Comparison of ENCODE assay signal across 18 cellular contexts in genomic region chr11:128963744-128964340, GRCh38. TPM values are rescaled to one million over a fixed set of nuclear protein-coding genes. Genes with fewer than 3 reads are reported as not detected.
A peak's percentile ranks its signal among the peaks of the same experiment; 100 is the strongest.
DNase-seq lines count a peak whose midpoint lies in the region; ATAC-seq, FAIRE-seq and TF ChIP-seq lines count a peak whose summit lies in the region.
"Had no signal": no experiment of that assay in that cellular context is flagged by ENCODE, and none has a peak within 500 bp of the region (broad histone marks: within the 10 kb centered on the region; RNA-seq: fewer than 3 reads in every experiment).

No MANE protein-coding gene starts in this region.

- H3K27ac Mint-ChIP-seq in activated naive CD8-positive, alpha-beta T cell treated with anti-CD3 and anti-CD28 coated beads, Interleukin-2, amount 10 ng/mL, durations not matched to agents 7 days and 5 days = peak overlapping the region; percentile 32
- no peak overlapping the region for H3K27ac Mint-ChIP-seq in activated naive CD8-positive, alpha-beta T cell treated with anti-CD3 and anti-CD28 coated beads for 36 hours

- H3K9me3 Mint-ChIP-seq in activated naive CD8-positive, alpha-beta T cell treated with anti-CD3 and anti-CD28 coated beads, Interleukin-2, amount 10 ng/mL, durations not matched to agents 7 days and 5 days = peaks cover 2% of the 10 kb centered on the region
- H3K9me3 Mint-ChIP-seq in activated naive CD8-positive, alpha-beta T cell treated with anti-CD3 and anti-CD28 coated beads for 36 hours = no peaks in the 10 kb centered on the region

- H3K4me1 ChIP-seq in endothelial cell of umbilical vein (ENCODE audit: control insufficient read depth, extremely low read depth, insufficient read depth, low read length) = peaks cover 18% of the 10 kb centered on the region
- H3K4me1 ChIP-seq: testis had no signal

- peak overlapping the region; percentile 39 for H3K4me3 Mint-ChIP-seq in activated naive CD8-positive, alpha-beta T cell treated with anti-CD3 and anti-CD28 coated beads, Interleukin-2, amount 10 ng/mL, durations not matched to agents 7 days and 5 days
- no peak overlapping the region for H3K4me3 Mint-ChIP-seq in activated naive CD8-positive, alpha-beta T cell treated with anti-CD3 and anti-CD28 coated beads for 36 hours

- POLR2A ChIA-PET in activated naive CD8-positive, alpha-beta T cell treated with anti-CD3 and anti-CD28 coated beads, Interleukin-2, amount 10 ng/mL, durations not matched to agents 7 days and 5 days (lab: Charles Lee) = no interaction called here
- POLR2A ChIA-PET in endothelial cell of umbilical vein (lab: Charles Lee) = no interaction called here

- H3K36me3 Mint-ChIP-seq in activated naive CD8-positive, alpha-beta T cell treated with anti-CD3 and anti-CD28 coated beads, Interleukin-2, amount 10 ng/mL, durations not matched to agents 7 days and 5 days = no peaks in the 10 kb centered on the region
- H3K36me3 Mint-ChIP-seq in activated naive CD8-positive, alpha-beta T cell treated with anti-CD3 and anti-CD28 coated beads for 36 hours = no peaks in the 10 kb centered on the region

- H3K9ac ChIP-seq in endothelial cell of umbilical vein (replicated peaks; ENCODE audit: extremely low read depth, insufficient read depth, low read length) = no peak overlapping the region

- no TSS peak for BruUV-seq in endothelial cell of umbilical vein (replicated peaks; lab: Mats Ljungman, UMichigan)

- DNase-seq in activated naive CD8-positive, alpha-beta T cell treated with anti-CD3 and anti-CD28 coated beads, Interleukin-2, amount 10 ng/mL, durations not matched to agents 7 days and 5 days = no peak
- no peak for DNase-seq in activated naive CD8-positive, alpha-beta T cell treated with anti-CD3 and anti-CD28 coated beads for 36 hours
- DNase-seq in NCI-H2171 (lab: John Stamatoyannopoulos, UW) = peak; percentile 73
- no peak for DNase-seq in endothelial cell of umbilical vein (ENCODE audit: low read depth, low spot score)
- DNase-seq in T-helper 9 cell = no peak
- DNase-seq in NCI-H1048 (lab: John Stamatoyannopoulos, UW) = no peak
- no peak for DNase-seq in HCEC 1CT
- DNase-seq: activated CD4-positive, alpha-beta T cell treated with anti-CD3 and anti-CD28 coated beads for 1 hour; activated T-cell treated with anti-CD3 and anti-CD28 coated beads, Interleukin-2, amount 50 U/mL, for 48 hours; Calu3; cerebellar nuclear complex; effector memory CD4-positive, alpha-beta T cell; stimulated activated CD4-positive, alpha-beta T cell treated with anti-CD3 and anti-CD28 coated beads, Interleukin-2, amount 100 ng/mL, for 48 hours; testis had no signal

- no peak for TF ChIP-seq CTCF in endothelial cell of umbilical vein (IDR thresholded peaks at IDR 0.05; ENCODE audit: extremely low read depth in 1 of 2, insufficient read depth in 1 of 2, low read depth in 1 of 2, low read length in 2 of 2)

- no peak overlapping the region for H3K4me3 ChIP-seq in endothelial cell of umbilical vein (replicated peaks in 1 of 3; ENCODE audit: insufficient read depth in 1 of 3, low read depth in 1 of 3, low read length in 3 of 3)
- H3K4me3 ChIP-seq: K562, testis had no signal

- no peak overlapping the region for H2AFZ ChIP-seq in endothelial cell of umbilical vein (ENCODE audit: low read depth, low read length)

- no peaks in the 10 kb centered on the region for H3K9me3 ChIP-seq in endothelial cell of umbilical vein (replicated peaks; ENCODE audit: control insufficient read depth, insufficient read depth, low read length)
- H3K9me3 ChIP-seq: testis had no signal

- no peak overlapping the region for H3K27ac ChIP-seq in endothelial cell of umbilical vein (ENCODE audit: insufficient read depth, low read depth, low read length)
- H3K27ac ChIP-seq: HL-60, testis had no signal

- no peak overlapping the region for H3K4me2 ChIP-seq in endothelial cell of umbilical vein (ENCODE audit: insufficient read depth, low read length)

- no peaks in the 10 kb centered on the region for H3K36me3 ChIP-seq in endothelial cell of umbilical vein (ENCODE audit: control insufficient read depth in 2 of 2, extremely low read depth in 1 of 2, insufficient read depth in 2 of 2, low read length in 2 of 2)

- H3K9me1 ChIP-seq in endothelial cell of umbilical vein (replicated peaks; ENCODE audit: control insufficient read depth, extremely low read depth, insufficient read depth, low read length) = no peaks in the 10 kb centered on the region

- H4K20me1 ChIP-seq in endothelial cell of umbilical vein (replicated peaks; ENCODE audit: control insufficient read depth, extremely low read depth, insufficient read depth, low read length) = no peaks in the 10 kb centered on the region

- ATAC-seq in activated naive CD8-positive, alpha-beta T cell treated with anti-CD3 and anti-CD28 coated beads, Interleukin-2, amount 10 ng/mL, durations not matched to agents 7 days and 5 days (ENCODE audit: low read depth) = peak; percentile 68
- no peak for ATAC-seq in HG02840 (IDR thresholded peaks at IDR 0.05; ENCODE audit: low FRiP score, unreplicated experiment)
- ATAC-seq: K562 had no signal

- peaks cover 4% of the 10 kb centered on the region for H3K27me3 Mint-ChIP-seq in activated naive CD8-positive, alpha-beta T cell treated with anti-CD3 and anti-CD28 coated beads, Interleukin-2, amount 10 ng/mL, durations not matched to agents 7 days and 5 days
- no peaks in the 10 kb centered on the region for H3K27me3 Mint-ChIP-seq in activated naive CD8-positive, alpha-beta T cell treated with anti-CD3 and anti-CD28 coated beads for 36 hours

- intact Hi-C loops in endothelial cell of umbilical vein (cut with micrococcal nuclease) = loop anchor here (1.0 kb wide), 1 partner anchor 56 kb away; no protein-coding TSS in a partner anchor

- no peaks in the 10 kb centered on the region for H3K79me2 ChIP-seq in endothelial cell of umbilical vein (ENCODE audit: control insufficient read depth, insufficient read depth, low read length)

- dilution Hi-C loops in endothelial cell of umbilical vein (cut with MboI; ENCODE audit: extremely low pct_ligation_motif_present, low sequenced_read_pairs) = no loop called here

- FAIRE-seq in endothelial cell of umbilical vein (lab: Jason Lieb, UNC) = peak; percentile 46
- FAIRE-seq: K562 had no signal

- H3K27me3 ChIP-seq in endothelial cell of umbilical vein (ENCODE audit: control insufficient read depth in 2 of 2, insufficient read depth in 2 of 2, low read length in 2 of 2) = peaks cover 0 to 2% of the 10 kb centered on the region in 2 experiments
- H3K27me3 ChIP-seq: testis had no signal

- no peak for TF ChIP-seq POLR2A in endothelial cell of umbilical vein (IDR thresholded peaks at IDR 0.05; ENCODE audit: low read depth, low read length)

- peaks cover 23% of the 10 kb centered on the region for H3K4me1 Mint-ChIP-seq in activated naive CD8-positive, alpha-beta T cell treated with anti-CD3 and anti-CD28 coated beads, Interleukin-2, amount 10 ng/mL, durations not matched to agents 7 days and 5 days
- H3K4me1 Mint-ChIP-seq in activated naive CD8-positive, alpha-beta T cell treated with anti-CD3 and anti-CD28 coated beads for 36 hours = peaks cover 23% of the 10 kb centered on the region

- CTCF ChIA-PET in endothelial cell of umbilical vein (lab: Charles Lee) = interaction anchor here (0.8 to 17.4 kb wide), 9 partner anchors 7 to 368 kb away, joined by 3 to 951 read pairs (median 4); partner anchors contain the start of gene KCNJ5

TF ChIP-seq in endothelial cell of umbilical vein, 7 proteins besides CTCF, POLR2A, EP300 and RAD21:
- TF ChIP-seq FOS (IDR thresholded peaks at IDR 0.05; ENCODE audit: borderline replicate concordance, insufficient read depth, low read length) = no peak
- no peak for TF ChIP-seq JUN (IDR thresholded peaks at IDR 0.05; ENCODE audit: borderline replicate concordance, insufficient read depth, insufficient read length, low read depth)
- TF ChIP-seq POLR2AphosphoS5 (IDR thresholded peaks at IDR 0.05; ENCODE audit: insufficient read depth, low read depth, low read length) = no peak
- no peak for TF ChIP-seq MAX (IDR thresholded peaks at IDR 0.05; ENCODE audit: insufficient read depth, insufficient read length)
- TF ChIP-seq GATA2 (IDR thresholded peaks at IDR 0.05; ENCODE audit: insufficient read depth, insufficient read length, low read depth, low read length) = no peak
- TF ChIP-seq MYC (IDR thresholded peaks at IDR 0.05; ENCODE audit: low read depth, low read length) = no peak
- TF ChIP-seq EZH2 (IDR thresholded peaks at IDR 0.05; ENCODE audit: borderline replicate concordance, low read depth, low read length, severe bottlenecking) = no peak

RNA-seq across cellular contexts. Expression of gene TP53AIP1, which starts 21.2 kb away (rescaled TPM):
- not detected for total RNA-seq in activated naive CD8-positive, alpha-beta T cell treated with anti-CD3 and anti-CD28 coated beads, Interleukin-2, amount 10 ng/mL, durations not matched to agents 7 days and 5 days
- not detected for total RNA-seq in activated naive CD8-positive, alpha-beta T cell treated with anti-CD3 and anti-CD28 coated beads for 36 hours
- not detected in 2 replicates for total RNA-seq in endothelial cell of umbilical vein
- polyA plus RNA-seq in endothelial cell of umbilical vein = not detected in 2 replicates
- not detected in 2 replicates for polyA plus RNA-seq in endothelial cell of umbilical vein (2011; cell fraction: cytosol; rRNA removed)
- 0.10 and 0.17 TPM in 2 replicates for polyA plus RNA-seq in endothelial cell of umbilical vein (2011; cell fraction: nucleus; rRNA removed)
- polyA plus RNA-seq in endothelial cell of umbilical vein (2012) = not detected in 2 replicates
- polyA minus RNA-seq in endothelial cell of umbilical vein = not detected in 2 replicates
- not detected for polyA minus RNA-seq in endothelial cell of umbilical vein (2011; cell fraction: cytosol; rRNA and poly(A)+ RNA removed)
- polyA minus RNA-seq in endothelial cell of umbilical vein (2011; cell fraction: nucleus; rRNA and poly(A)+ RNA removed) = not detected in 2 replicates
- total RNA-seq: K562, left lobe of liver had no signal
- polyA plus RNA-seq: K562 had no signal
